1 cellular context compared by ENCODE assay signal in the genomic region with DNA sequence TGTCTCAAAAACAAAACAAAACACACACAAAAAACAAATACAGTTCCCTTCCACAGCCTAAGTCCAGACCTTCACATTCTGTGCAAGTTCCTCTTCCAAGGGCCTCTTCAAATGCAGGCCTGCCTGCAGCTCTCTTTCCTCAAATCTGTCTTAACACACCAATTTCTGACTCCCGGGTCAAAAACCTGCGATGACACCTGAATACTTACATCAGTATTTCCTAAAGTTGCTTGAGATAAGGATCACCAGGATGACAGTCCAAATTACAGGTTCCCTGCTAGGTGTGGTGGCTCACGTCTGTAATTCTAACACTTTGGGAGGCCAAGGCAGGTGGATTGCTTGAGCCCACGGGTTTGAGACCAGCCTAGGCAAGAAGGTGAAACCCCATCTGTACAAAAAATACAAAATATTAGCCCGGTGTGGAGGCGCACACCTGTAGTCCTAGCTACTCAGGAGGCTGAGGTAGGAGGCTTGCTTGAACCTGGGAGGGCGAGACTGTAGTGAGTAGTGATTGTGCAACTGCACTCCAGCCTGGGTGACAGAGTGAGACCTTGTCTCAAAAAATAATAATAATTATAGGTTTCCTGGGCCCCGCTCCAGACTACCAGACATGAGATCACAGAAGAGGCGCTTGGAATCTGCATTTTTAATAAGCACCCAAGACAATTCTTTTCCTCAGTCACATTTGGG.
A peak's percentile ranks its signal among the peaks of the same experiment; 100 is the strongest.
TF ChIP-seq lines count a peak whose summit lies in the region.

No MANE protein-coding gene starts in this region.

TF ChIP-seq in K562, 482 proteins besides CTCF, POLR2A, EP300 and RAD21:
- TF ChIP-seq ZKSCAN8 (CRISPR knock-in tag; IDR thresholded peaks at IDR 0.05) (no peak), ZFP36 (IDR thresholded peaks at IDR 0.05; ENCODE audit: low read depth, low read length, partially characterized antibody) (no peak), TSC22D4 (tag; IDR thresholded peaks at IDR 0.05) (no peak), HMBOX1 (IDR thresholded peaks at IDR 0.05) (no peak), CEBPB (tag; IDR thresholded peaks at IDR 0.05) (peak; percentile 69; the same call in 1 of the 2 replicates), HDAC3 (IDR thresholded peaks at IDR 0.05; ENCODE audit: borderline replicate concordance, partially characterized antibody) (no peak), YBX1 (IDR thresholded peaks at IDR 0.05) (no peak), CC2D1A (IDR thresholded peaks at IDR 0.05) (no peak), GATAD2B (IDR thresholded peaks at IDR 0.05; ENCODE audit: borderline replicate concordance) (no peak), SMC3 (conservative IDR thresholded peaks at IDR 0.05; ENCODE audit: insufficient read depth, low read depth, low read length) (no peak), DPF2 (IDR thresholded peaks at IDR 0.05) (0 out of 2 replicates have a peak, but pooled peaks have one; percentile 7), ZEB2 (IDR thresholded peaks at IDR 0.05) (peak; percentile 25; the same call in 1 of the 2 replicates), IRF2 (CRISPR knock-in tag; IDR thresholded peaks at IDR 0.05) (no peak)
- TF ChIP-seq, protein P1, sequence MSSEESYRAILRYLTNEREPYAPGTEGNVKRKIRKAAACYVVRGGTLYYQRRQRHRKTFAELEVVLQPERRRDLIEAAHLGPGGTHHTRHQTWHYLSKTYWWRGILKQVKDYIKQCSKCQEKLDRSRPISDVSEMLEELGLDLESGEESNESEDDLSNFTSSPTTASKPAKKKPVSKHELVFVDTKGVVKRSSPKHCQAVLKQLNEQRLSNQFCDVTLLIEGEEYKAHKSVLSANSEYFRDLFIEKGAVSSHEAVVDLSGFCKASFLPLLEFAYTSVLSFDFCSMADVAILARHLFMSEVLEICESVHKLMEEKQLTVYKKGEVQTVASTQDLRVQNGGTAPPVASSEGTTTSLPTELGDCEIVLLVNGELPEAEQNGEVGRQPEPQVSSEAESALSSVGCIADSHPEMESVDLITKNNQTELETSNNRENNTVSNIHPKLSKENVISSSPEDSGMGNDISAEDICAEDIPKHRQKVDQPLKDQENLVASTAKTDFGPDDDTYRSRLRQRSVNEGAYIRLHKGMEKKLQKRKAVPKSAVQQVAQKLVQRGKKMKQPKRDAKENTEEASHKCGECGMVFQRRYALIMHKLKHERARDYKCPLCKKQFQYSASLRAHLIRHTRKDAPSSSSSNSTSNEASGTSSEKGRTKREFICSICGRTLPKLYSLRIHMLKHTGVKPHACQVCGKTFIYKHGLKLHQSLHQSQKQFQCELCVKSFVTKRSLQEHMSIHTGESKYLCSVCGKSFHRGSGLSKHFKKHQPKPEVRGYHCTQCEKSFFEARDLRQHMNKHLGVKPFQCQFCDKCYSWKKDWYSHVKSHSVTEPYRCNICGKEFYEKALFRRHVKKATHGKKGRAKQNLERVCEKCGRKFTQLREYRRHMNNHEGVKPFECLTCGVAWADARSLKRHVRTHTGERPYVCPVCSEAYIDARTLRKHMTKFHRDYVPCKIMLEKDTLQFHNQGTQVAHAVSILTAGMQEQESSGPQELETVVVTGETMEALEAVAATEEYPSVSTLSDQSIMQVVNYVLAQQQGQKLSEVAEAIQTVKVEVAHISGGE (CRISPR knock-in tag; IDR thresholded peaks at IDR 0.05) = peak in 1 of 3 experiments; percentile 79; a peak in 2 of 6 replicates
- TF ChIP-seq, protein P2, sequence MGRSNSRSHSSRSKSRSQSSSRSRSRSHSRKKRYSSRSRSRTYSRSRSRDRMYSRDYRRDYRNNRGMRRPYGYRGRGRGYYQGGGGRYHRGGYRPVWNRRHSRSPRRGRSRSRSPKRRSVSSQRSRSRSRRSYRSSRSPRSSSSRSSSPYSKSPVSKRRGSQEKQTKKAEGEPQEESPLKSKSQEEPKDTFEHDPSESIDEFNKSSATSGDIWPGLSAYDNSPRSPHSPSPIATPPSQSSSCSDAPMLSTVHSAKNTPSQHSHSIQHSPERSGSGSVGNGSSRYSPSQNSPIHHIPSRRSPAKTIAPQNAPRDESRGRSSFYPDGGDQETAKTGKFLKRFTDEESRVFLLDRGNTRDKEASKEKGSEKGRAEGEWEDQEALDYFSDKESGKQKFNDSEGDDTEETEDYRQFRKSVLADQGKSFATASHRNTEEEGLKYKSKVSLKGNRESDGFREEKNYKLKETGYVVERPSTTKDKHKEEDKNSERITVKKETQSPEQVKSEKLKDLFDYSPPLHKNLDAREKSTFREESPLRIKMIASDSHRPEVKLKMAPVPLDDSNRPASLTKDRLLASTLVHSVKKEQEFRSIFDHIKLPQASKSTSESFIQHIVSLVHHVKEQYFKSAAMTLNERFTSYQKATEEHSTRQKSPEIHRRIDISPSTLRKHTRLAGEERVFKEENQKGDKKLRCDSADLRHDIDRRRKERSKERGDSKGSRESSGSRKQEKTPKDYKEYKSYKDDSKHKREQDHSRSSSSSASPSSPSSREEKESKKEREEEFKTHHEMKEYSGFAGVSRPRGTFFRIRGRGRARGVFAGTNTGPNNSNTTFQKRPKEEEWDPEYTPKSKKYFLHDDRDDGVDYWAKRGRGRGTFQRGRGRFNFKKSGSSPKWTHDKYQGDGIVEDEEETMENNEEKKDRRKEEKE (IDR thresholded peaks at IDR 0.05; ENCODE audit: borderline replicate concordance in 1 of 2, control insufficient read depth in 1 of 2, low read depth in 2 of 2, low read length in 1 of 2) = peak in 1 of 2 experiments; percentile 30; a peak in 2 of 4 replicates
